Comparison of ENCODE assay signal across 10 cellular contexts in genomic region chr12:101642115-101643067, GRCh38. TPM values are rescaled to one million over a fixed set of nuclear protein-coding genes. Genes with fewer than 3 reads are reported as not detected.
A peak's percentile ranks its signal among the peaks of the same experiment; 100 is the strongest.
DNase-seq lines count a peak whose midpoint lies in the region; ATAC-seq and TF ChIP-seq lines count a peak whose summit lies in the region.
"Had no signal": no experiment of that assay in that cellular context is flagged by ENCODE, and none has a peak within 500 bp of the region (broad histone marks: within the 10 kb centered on the region; RNA-seq: fewer than 3 reads in every experiment).

No MANE protein-coding gene starts in this region.

- H4K5ac ChIP-seq in mesendoderm (ENCODE audit: low read length), result no peak overlapping the region

- H3K36me3 Mint-ChIP-seq in dendritic cell treated with granulocyte-macrophage colony-stimulating factor and Interleukin-4, amounts not matched to agents 40 ng/mL and 50 ng/mL, for 4 days (ENCODE audit: low read depth), result no peaks in the 10 kb centered on the region
- no peaks in the 10 kb centered on the region for H3K36me3 Mint-ChIP-seq in type B pancreatic cell
- H3K36me3 Mint-ChIP-seq in Caco-2 (ENCODE audit: insufficient read depth, unreplicated experiment), result no peaks in the 10 kb centered on the region

- WGBS in heart left ventricle, 4 donors, result 10 to 15% (median 14%) methylated on average over 24 to 36 of the region's 36 CpGs
- WGBS in mesendoderm (ENCODE audit: extremely low coverage, insufficient coverage, low lambda C conversion rate), result no CpG with 5 or more reads among the region's 36 CpGs

- H3K9me3 ChIP-seq in heart left ventricle (no peaks in the 10 kb centered on the region), Caco-2 (no peaks in the 10 kb centered on the region)

- TF ChIP-seq CTCF in heart left ventricle (IDR thresholded peaks at IDR 0.05) (no peak), type B pancreatic cell (conservative IDR thresholded peaks at IDR 0.05) (no peak), Caco-2 (IDR thresholded peaks at IDR 0.05; ENCODE audit: insufficient read depth in 1 of 2, low read depth in 1 of 2, low read length in 1 of 2, severe bottlenecking in 1 of 2, unreplicated experiment in 1 of 2) (no peak)

- peak overlapping the region; percentile 67 for H3K4me2 ChIP-seq in mesendoderm (ENCODE audit: low read length)

- H3K27me3 ChIP-seq in heart left ventricle (peaks cover 0 to 36% (median 10%) of the 10 kb centered on the region in 9 donors), mesendoderm (ENCODE audit: insufficient read depth, low read length, poor library complexity) (no peaks in the 10 kb centered on the region), Caco-2 (replicated peaks; ENCODE audit: control insufficient read depth, insufficient read depth, low read length) (no peaks in the 10 kb centered on the region)

- no peak overlapping the region for H2BK5ac ChIP-seq in mesendoderm (ENCODE audit: low read length)

- no peak overlapping the region for H3K18ac ChIP-seq in mesendoderm (ENCODE audit: low read length)

- no peaks in the 10 kb centered on the region for H3K36me3 ChIP-seq in heart left ventricle
- no peaks in the 10 kb centered on the region for H3K36me3 ChIP-seq in mesendoderm (ENCODE audit: control insufficient read depth, insufficient read depth, low read length)
- H3K36me3 ChIP-seq in Caco-2 (ENCODE audit: control insufficient read depth, insufficient read depth, low read length), result no peaks in the 10 kb centered on the region

- POLR2A ChIA-PET in Caco-2 (lab: Charles Lee), result no interaction called here

- no peak overlapping the region for H2AK5ac ChIP-seq in mesendoderm (ENCODE audit: low read length)

- DNase-seq in heart left ventricle, result no peak
- DNase-seq in left cardiac atrium, result no peak
- DNase-seq in mesendoderm, result peak; percentile 76
- DNase-seq in type B pancreatic cell (ENCODE audit: extremely low spot score, unreplicated experiment), result peak; percentile 71
- no peak for DNase-seq in Caco-2
- DNase-seq in hypothalamus (lab: John Stamatoyannopoulos, UW), result no peak
- no peak for DNase-seq in OCI-M2 (lab: John Stamatoyannopoulos, UW; ENCODE audit: unreplicated experiment)
- DNase-seq: DND-41, GM23248 had no signal

- no peak overlapping the region for H4K8ac ChIP-seq in mesendoderm (ENCODE audit: low read depth, low read length)

- H2BK15ac ChIP-seq in mesendoderm (replicated peaks; ENCODE audit: low read depth), result no peak overlapping the region

- peaks cover 12% of the 10 kb centered on the region for H3K27me3 Mint-ChIP-seq in dendritic cell treated with granulocyte-macrophage colony-stimulating factor and Interleukin-4, amounts not matched to agents 40 ng/mL and 50 ng/mL, for 4 days
- H3K27me3 Mint-ChIP-seq in type B pancreatic cell (peaks cover 21% of the 10 kb centered on the region), Caco-2 (ENCODE audit: insufficient read depth, unreplicated experiment) (no peaks in the 10 kb centered on the region)

- H3K27ac ChIP-seq in heart left ventricle (no peak overlapping the region), mesendoderm (ENCODE audit: low read depth, low read length) (no peak overlapping the region)
- H3K27ac ChIP-seq: GM23248 had no signal

- TF ChIP-seq POLR2A in heart left ventricle (IDR thresholded peaks at IDR 0.05), result no peak

- no TSS peak for BruUV-seq in Caco-2 (replicated peaks; lab: Mats Ljungman, UMichigan)

- H3K4me3 ChIP-seq in heart left ventricle (peak overlapping the region in 10 of 12 donors; percentile 7 to 31 (median 19)), mesendoderm (ENCODE audit: low read length) (no peak overlapping the region), Caco-2 (ENCODE audit: low read depth, low read length) (no peak overlapping the region)
- H3K4me3 ChIP-seq: GM23248 had no signal

- no peak overlapping the region for H3K4ac ChIP-seq in mesendoderm (ENCODE audit: low read depth, low read length)

- peak overlapping the region; percentile 56 for H3K4me3 Mint-ChIP-seq in dendritic cell treated with granulocyte-macrophage colony-stimulating factor and Interleukin-4, amounts not matched to agents 40 ng/mL and 50 ng/mL, for 4 days
- H3K4me3 Mint-ChIP-seq in type B pancreatic cell (peak overlapping the region; percentile 83), Caco-2 (ENCODE audit: unreplicated experiment) (no peak overlapping the region)

- H3K9me3 Mint-ChIP-seq in dendritic cell treated with granulocyte-macrophage colony-stimulating factor and Interleukin-4, amounts not matched to agents 40 ng/mL and 50 ng/mL, for 4 days, result no peaks in the 10 kb centered on the region
- H3K9me3 Mint-ChIP-seq in type B pancreatic cell, result no peaks in the 10 kb centered on the region
- no peaks in the 10 kb centered on the region for H3K9me3 Mint-ChIP-seq in Caco-2 (ENCODE audit: unreplicated experiment)

- H3K79me2 ChIP-seq in mesendoderm (ENCODE audit: control insufficient read depth, insufficient read depth, low read length), result no peaks in the 10 kb centered on the region

- H3K56ac ChIP-seq in mesendoderm (ENCODE audit: low read length), result peak overlapping the region; percentile 58

- intact Hi-C loops in heart left ventricle (cut with DNase I), result no loop called here
- intact Hi-C loops in left cardiac atrium (cut with DNase I), result no loop called here
- intact Hi-C loops in dendritic cell treated with granulocyte-macrophage colony-stimulating factor and Interleukin-4, amounts not matched to agents 40 ng/mL and 50 ng/mL, for 4 days (cut with micrococcal nuclease), result no loop called here
- intact Hi-C loops in Caco-2 (cut with micrococcal nuclease; ENCODE audit: unreplicated experiment), result no loop called here

- no peak overlapping the region for H3K23ac ChIP-seq in mesendoderm (ENCODE audit: low read length)

- H3K4me1 Mint-ChIP-seq in dendritic cell treated with granulocyte-macrophage colony-stimulating factor and Interleukin-4, amounts not matched to agents 40 ng/mL and 50 ng/mL, for 4 days (ENCODE audit: low read depth), result peaks cover 11% of the 10 kb centered on the region
- H3K4me1 Mint-ChIP-seq in type B pancreatic cell (ENCODE audit: unreplicated experiment) (peaks cover 8% of the 10 kb centered on the region), Caco-2 (ENCODE audit: low read depth, unreplicated experiment) (no peaks in the 10 kb centered on the region)

- ATAC-seq in heart left ventricle (no peak), left cardiac atrium (no peak)

- peak overlapping the region; percentile 35 for H3K9ac ChIP-seq in mesendoderm (ENCODE audit: low read length)
- H3K9ac ChIP-seq: GM23248 had no signal

- no peak overlapping the region for H3K27ac Mint-ChIP-seq in dendritic cell treated with granulocyte-macrophage colony-stimulating factor and Interleukin-4, amounts not matched to agents 40 ng/mL and 50 ng/mL, for 4 days
- H3K27ac Mint-ChIP-seq in type B pancreatic cell (no peak overlapping the region), Caco-2 (ENCODE audit: unreplicated experiment) (no peak overlapping the region)

- CTCF ChIA-PET in Caco-2 (lab: Charles Lee), result no interaction called here

- no peak overlapping the region for H2BK120ac ChIP-seq in mesendoderm (ENCODE audit: low read depth, low read length)

- H3K4me1 ChIP-seq in heart left ventricle (peaks cover 0 to 8% (median 0%) of the 10 kb centered on the region in 12 donors), mesendoderm (ENCODE audit: control insufficient read depth, low read depth, low read length) (no peaks in the 10 kb centered on the region), Caco-2 (no peaks in the 10 kb centered on the region)

- no peaks in the 10 kb centered on the region for H3K79me1 ChIP-seq in mesendoderm (ENCODE audit: low read length)

RNA-seq across cellular contexts. Expression of gene MYBPC1, which starts 47.6 kb away (rescaled TPM):
- total RNA-seq in heart left ventricle, result 1 to 10 TPM in 7 of 9 donors, under 1 TPM in 2; 0.80 to 3.5 (median 1.9) TPM
- 1 to 10 TPM in 1 of 2 donors, under 1 TPM in 1; 0.04 to 1.9 TPM for polyA plus RNA-seq in heart left ventricle
- total RNA-seq in left cardiac atrium, result 10 to 100 TPM in 1 of 2 donors, 1 to 10 TPM in 1; 5.6 to 10.2 TPM
- 0.01 TPM for polyA plus RNA-seq in mesendoderm (2013, experiment 1 of 2)
- 0.03 TPM for polyA plus RNA-seq in mesendoderm (2013, experiment 2 of 2)
- total RNA-seq in type B pancreatic cell (ENCODE audit: low replicate concordance), result 5.2 and 18.0 TPM in 2 replicates
- total RNA-seq in Caco-2 (2022), result 0.19 TPM in 1 of 2 replicates, not detected in the other
- total RNA-seq: GM23248 had no signal
- polyA plus RNA-seq: GM23248 had no signal

RNA-seq across cellular contexts. Expression of gene CHPT1, which starts 55.0 kb away (rescaled TPM):
- total RNA-seq in heart left ventricle (100 to 1,000 TPM in 4 of 9 donors, 10 to 100 TPM in 5; 84.2 to 208 (median 98.9) TPM), left cardiac atrium (100 to 1,000 TPM in 1 of 2 donors, 10 to 100 TPM in 1; 90.8 to 132 TPM), type B pancreatic cell (ENCODE audit: low replicate concordance) (26.4 and 35.2 TPM in 2 replicates), Caco-2 (2022) (45.4 and 54.6 TPM in 2 replicates)
- polyA plus RNA-seq in heart left ventricle, result 100 to 1,000 TPM in 1 of 2 donors, 10 to 100 TPM in 1; 73.5 to 170 TPM
- 18.0 TPM for polyA plus RNA-seq in mesendoderm (2013, experiment 1 of 2)
- 18.1 TPM for polyA plus RNA-seq in mesendoderm (2013, experiment 2 of 2)

Comparison
In these comparisons a context has a peak if more than half of its experiments do, and no peak if none do; other contexts are left out.
1. DNase-seq: peak in mesendoderm (single experiment) and type B pancreatic cell (single experiment); none in heart left ventricle (0 of 5), left cardiac atrium (single experiment), Caco-2 (0 of 2), hypothalamus (0 of 51) and OCI-M2 (single experiment).
2. H3K4me3 ChIP-seq: peak in heart left ventricle (10 of 12); none in mesendoderm (single experiment) and Caco-2 (single experiment).